Comparison of ENCODE assay signal across 8 cellular contexts in the genomic region with DNA sequence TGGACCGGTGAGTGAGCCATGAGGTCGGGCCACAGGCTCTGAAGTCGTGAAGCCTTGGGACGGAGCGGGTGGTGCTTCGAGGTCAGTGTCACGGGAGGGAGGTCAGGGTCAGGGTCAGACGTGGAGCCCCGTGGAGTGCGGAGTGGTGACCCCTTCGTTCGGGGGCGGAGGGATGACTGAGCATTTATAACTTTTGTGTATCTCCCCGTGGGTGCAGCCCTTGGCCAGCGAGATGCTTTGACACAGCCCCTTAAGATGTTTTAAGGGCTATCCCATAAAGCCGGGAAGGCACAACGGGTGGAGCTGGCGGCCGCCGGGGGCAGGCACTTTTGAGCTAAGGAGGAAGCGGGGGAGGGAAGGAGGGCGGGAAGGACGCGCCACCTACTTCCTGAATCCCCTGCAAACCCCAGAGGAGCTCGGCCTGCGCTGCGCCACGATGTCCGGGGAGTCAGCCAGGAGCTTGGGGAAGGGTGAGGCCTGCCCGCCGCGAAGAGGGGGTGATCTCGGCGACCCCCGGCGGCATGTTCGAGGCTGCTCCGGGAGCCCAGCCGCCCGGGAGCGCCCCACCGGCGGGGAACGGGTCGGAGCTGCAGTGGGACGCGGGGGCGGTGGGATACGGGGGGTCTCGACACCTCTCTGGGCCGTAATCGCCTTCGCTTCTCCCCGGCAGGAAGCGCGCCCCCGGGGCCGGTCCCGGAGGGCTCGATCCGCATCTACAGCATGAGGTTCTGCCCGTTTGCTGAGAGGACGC. TPM values are rescaled to one million over a fixed set of nuclear protein-coding genes. Genes with fewer than 3 reads are reported as not detected.
DNase-seq lines count a peak whose midpoint lies in the region; ATAC-seq, FAIRE-seq and TF ChIP-seq lines count a peak whose summit lies in the region.

A gene (plus strand): TSS at position 400 of the 751 bp plus-strand sequence. CDS start 37 bp downstream, at position 437.

- peaks cover 28% of the 10 kb centered on the region for H3K36me3 Mint-ChIP-seq in activated naive CD4-positive, alpha-beta T cell treated with anti-CD3 and anti-CD28 coated beads, Interleukin-2, amount 10 ng/mL, durations not matched to agents 7 days and 5 days
- H3K36me3 Mint-ChIP-seq in neural crest cell (ENCODE audit: low read depth): peaks cover 5% of the 10 kb centered on the region

- H3K9me3 Mint-ChIP-seq in activated naive CD4-positive, alpha-beta T cell treated with anti-CD3 and anti-CD28 coated beads, Interleukin-2, amount 10 ng/mL, durations not matched to agents 7 days and 5 days: no peaks in the 10 kb centered on the region
- no peaks in the 10 kb centered on the region for H3K9me3 Mint-ChIP-seq in neural crest cell

- H3K27me3 ChIP-seq in SJSA1 (replicated peaks) (no peaks in the 10 kb centered on the region; the same call in 1 of the 2 replicates), upper lobe of right lung (no peaks in the 10 kb centered on the region)

- H3K36me3 ChIP-seq in SJSA1 (peaks cover 42% of the 10 kb centered on the region), upper lobe of right lung (peaks cover 26% of the 10 kb centered on the region)

- H3K27me3 Mint-ChIP-seq in activated naive CD4-positive, alpha-beta T cell treated with anti-CD3 and anti-CD28 coated beads, Interleukin-2, amount 10 ng/mL, durations not matched to agents 7 days and 5 days: peaks cover 16% of the 10 kb centered on the region
- peaks cover 14% of the 10 kb centered on the region for H3K27me3 Mint-ChIP-seq in neural crest cell (ENCODE audit: low read depth)

- no peak for FAIRE-seq in frontal cortex (lab: Jason Lieb, UNC)

- peak within 1 kb of the TSS; percentile 92 for H3K4me3 Mint-ChIP-seq in activated naive CD4-positive, alpha-beta T cell treated with anti-CD3 and anti-CD28 coated beads, Interleukin-2, amount 10 ng/mL, durations not matched to agents 7 days and 5 days
- peak within 1 kb of the TSS; percentile 93 for H3K4me3 Mint-ChIP-seq in neural crest cell

- DNase-seq in SJSA1 (ENCODE audit: low read depth in 1 of 2, low spot score in 2 of 2): peak; percentile 72 to 82
- DNase-seq in activated naive CD4-positive, alpha-beta T cell treated with anti-CD3 and anti-CD28 coated beads, Interleukin-2, amount 10 ng/mL, durations not matched to agents 7 days and 5 days: peak; percentile 76
- peak; percentile 68 to 74 for DNase-seq in frontal cortex (ENCODE audit: low spot score in 2 of 2)
- DNase-seq in neural crest cell (ENCODE audit: low read depth, low spot score): peak; percentile 34
- peak; percentile 93 for DNase-seq in upper lobe of right lung

- CTCF ChIA-PET in activated naive CD4-positive, alpha-beta T cell treated with anti-CD3 and anti-CD28 coated beads, Interleukin-2, amount 10 ng/mL, durations not matched to agents 7 days and 5 days (lab: Charles Lee): interaction anchor here (1.0 to 2.4 kb wide), 8 partner anchors 9 to 131 kb away, joined by 3 to 17 read pairs (median 4); a partner anchor contains a TSS

- peak within 1 kb of the TSS; percentile 93 for H3K27ac Mint-ChIP-seq in activated naive CD4-positive, alpha-beta T cell treated with anti-CD3 and anti-CD28 coated beads, Interleukin-2, amount 10 ng/mL, durations not matched to agents 7 days and 5 days
- peak within 1 kb of the TSS; percentile 96 for H3K27ac Mint-ChIP-seq in neural crest cell (ENCODE audit: unreplicated experiment)

- H3K4me1 ChIP-seq in SJSA1 (replicated peaks) (peaks cover 24% of the 10 kb centered on the region), upper lobe of right lung (peaks cover 36% of the 10 kb centered on the region)

- H3K4me1 Mint-ChIP-seq in activated naive CD4-positive, alpha-beta T cell treated with anti-CD3 and anti-CD28 coated beads, Interleukin-2, amount 10 ng/mL, durations not matched to agents 7 days and 5 days: peaks cover 52% of the 10 kb centered on the region
- peaks cover 37% of the 10 kb centered on the region for H3K4me1 Mint-ChIP-seq in neural crest cell

- ATAC-seq in GM19328 (IDR thresholded peaks at IDR 0.05; ENCODE audit: unreplicated experiment) (peak; percentile 68), HG03457 (IDR thresholded peaks at IDR 0.05; ENCODE audit: unreplicated experiment) (peak; percentile 51), upper lobe of right lung (peak; percentile 95)

- intact Hi-C loops in upper lobe of right lung (cut with DNase I): no loop called here

- no peaks in the 10 kb centered on the region for H3K9me3 ChIP-seq in SJSA1 (replicated peaks)
- no peaks in the 10 kb centered on the region for H3K9me3 ChIP-seq in upper lobe of right lung

- H3K4me3 ChIP-seq in SJSA1 (peak within 1 kb of the TSS; percentile 77), upper lobe of right lung (peak within 1 kb of the TSS; percentile 96)

- TF ChIP-seq CTCF in C4-2B (conservative IDR thresholded peaks at IDR 0.05) (peak; percentile 18; the same call in 1 of the 2 replicates), neural crest cell (conservative IDR thresholded peaks at IDR 0.05) (no peak), upper lobe of right lung (IDR thresholded peaks at IDR 0.05) (no peak)

- H3K27ac ChIP-seq in C4-2B (peak within 1 kb of the TSS; percentile 94), SJSA1 (peak within 1 kb of the TSS; percentile 77), upper lobe of right lung (peak within 1 kb of the TSS; percentile 99)

RNA-seq across cellular contexts. Expression of the gene that starts here (rescaled TPM):
- total RNA-seq in SJSA1 (2014; rRNA removed; shearing (Covaris generic)): 186 and 247 TPM in 2 replicates
- total RNA-seq in frontal cortex (39.9 TPM), neural crest cell (85.9 and 86.8 TPM in 2 replicates), upper lobe of right lung (110 TPM)

Comparison
In these comparisons a context has a peak if more than half of its experiments do, and no peak if none do; other contexts are left out.
1. Peak in every context shown above with its lines: DNase-seq, ATAC-seq, H3K4me3 ChIP-seq and H3K27ac ChIP-seq.
2. DNase-seq: peak in every context shown above with its lines; median percentile 93 in upper lobe of right lung; 77 in SJSA1; 76 in activated naive CD4-positive, alpha-beta T cell treated with anti-CD3 and anti-CD28 coated beads, Interleukin-2, amount 10 ng/mL, durations not matched to agents 7 days and 5 days; 71 in frontal cortex; 34 in neural crest cell.